Comparison of ENCODE assay signal across 21 cellular contexts in genomic region chrX:132501606-132502005, GRCh38. TPM values are rescaled to one million over a fixed set of nuclear protein-coding genes. Genes with fewer than 3 reads are reported as not detected.
A peak's percentile ranks its signal among the peaks of the same experiment; 100 is the strongest.
DNase-seq lines count a peak whose midpoint lies in the region; ATAC-seq, FAIRE-seq and TF ChIP-seq lines count a peak whose summit lies in the region.
"Had no signal": no experiment of that assay in that cellular context is flagged by ENCODE, and none has a peak within 500 bp of the region (broad histone marks: within the 10 kb centered on the region; RNA-seq: fewer than 3 reads in every experiment).

No MANE protein-coding gene starts in this region.

- no peak for TF ChIP-seq CTCF in MCF 10A (IDR thresholded peaks at IDR 0.05; ENCODE audit: unreplicated experiment)
- TF ChIP-seq CTCF in mammary epithelial cell (conservative IDR thresholded peaks at IDR 0.05 in 1 of 2, IDR thresholded peaks at IDR 0.05 in 1 of 2; ENCODE audit: extremely low read depth in 1 of 2, insufficient read depth in 1 of 2, low read depth in 1 of 2, low read length in 2 of 2) = no peak
- no peak for TF ChIP-seq CTCF in bronchial epithelial cell (IDR thresholded peaks at IDR 0.05; ENCODE audit: insufficient read depth, low read length, severe bottlenecking)
- no peak for TF ChIP-seq CTCF in right lobe of liver (IDR thresholded peaks at IDR 0.05)

- TF ChIP-seq POLR2A in right lobe of liver (IDR thresholded peaks at IDR 0.05) = no peak

- CTCF ChIA-PET in MCF 10A (lab: Yijun Ruan, JAX) (no interaction called here), mammary epithelial cell (lab: Charles Lee; ENCODE audit: low non-redundant PET) (no interaction called here)
- CTCF ChIA-PET in activated naive CD4-positive, alpha-beta T cell treated with anti-CD3 and anti-CD28 coated beads, Interleukin-2, amount 10 ng/mL, durations not matched to agents 7 days and 5 days (lab: Charles Lee) = no interaction called here

- no peaks in the 10 kb centered on the region for H3K9me3 ChIP-seq in mammary epithelial cell (replicated peaks; ENCODE audit: insufficient read depth, low read length)
- H3K9me3 ChIP-seq in right lobe of liver = no peaks in the 10 kb centered on the region

- H3K27me3 ChIP-seq in mammary epithelial cell (ENCODE audit: insufficient read depth, low read length) (peaks cover 5% of the 10 kb centered on the region), bronchial epithelial cell (ENCODE audit: control insufficient read depth, insufficient read depth, low read length) (no peaks in the 10 kb centered on the region), right lobe of liver (no peaks in the 10 kb centered on the region)

- H3K4me3 ChIP-seq in mammary epithelial cell (replicated peaks in 1 of 3; ENCODE audit: insufficient read depth in 1 of 3, low read depth in 2 of 3, low read length in 3 of 3) = no peak overlapping the region
- H3K4me3 ChIP-seq in bronchial epithelial cell (ENCODE audit: low read depth, low read length) = no peak overlapping the region
- H3K4me3 ChIP-seq in right lobe of liver = no peak overlapping the region
- H3K4me3 ChIP-seq: GM23338 had no signal

- peak; percentile 62 for FAIRE-seq in bronchial epithelial cell (lab: Jason Lieb, UNC)
- FAIRE-seq: D721Med, GM18507 had no signal

- H2AFZ ChIP-seq in mammary epithelial cell (ENCODE audit: low read depth, low read length) = no peak overlapping the region
- H2AFZ ChIP-seq: GM23338 had no signal

- H3K36me3 Mint-ChIP-seq in MCF 10A (ENCODE audit: insufficient read depth, unreplicated experiment) = no peaks in the 10 kb centered on the region
- no peaks in the 10 kb centered on the region for H3K36me3 Mint-ChIP-seq in activated naive CD4-positive, alpha-beta T cell treated with anti-CD3 and anti-CD28 coated beads, Interleukin-2, amount 10 ng/mL, durations not matched to agents 7 days and 5 days
- H3K36me3 Mint-ChIP-seq: IgD-negative memory B cell had no signal

- H3K36me3 ChIP-seq in mammary epithelial cell (ENCODE audit: insufficient read depth, low read length) = no peaks in the 10 kb centered on the region
- H3K36me3 ChIP-seq in bronchial epithelial cell (ENCODE audit: control insufficient read depth, insufficient read depth, low read length) = no peaks in the 10 kb centered on the region
- no peaks in the 10 kb centered on the region for H3K36me3 ChIP-seq in right lobe of liver

- H3K79me2 ChIP-seq in mammary epithelial cell (ENCODE audit: insufficient read depth, low read length) = no peaks in the 10 kb centered on the region

- POLR2A ChIA-PET in MCF 10A (lab: Yijun Ruan, JAX) = no interaction called here

- peak; percentile 6 for DNase-seq in MCF 10A (ENCODE audit: unreplicated experiment)
- no peak for DNase-seq in mammary epithelial cell
- DNase-seq in bronchial epithelial cell (ENCODE audit: low read depth) = no peak
- no peak for DNase-seq in right lobe of liver
- no peak for DNase-seq in activated naive CD4-positive, alpha-beta T cell treated with anti-CD3 and anti-CD28 coated beads, Interleukin-2, amount 10 ng/mL, durations not matched to agents 7 days and 5 days
- DNase-seq in NCI-H128 (lab: John Stamatoyannopoulos, UW; ENCODE audit: unreplicated experiment) = no peak
- DNase-seq: DMS53, GDM1, HCEC 1CT, NCI-H187 treated with DMSO at 0.1 percent for 48 hours, NCI-H2107, NCI-H2227 treated with DMSO at 0.1 percent for 48 hours, NCI-H510A, OCI-M1 had no signal

- H3K4me3 Mint-ChIP-seq in MCF 10A (ENCODE audit: unreplicated experiment) = no peak overlapping the region
- no peak overlapping the region for H3K4me3 Mint-ChIP-seq in activated naive CD4-positive, alpha-beta T cell treated with anti-CD3 and anti-CD28 coated beads, Interleukin-2, amount 10 ng/mL, durations not matched to agents 7 days and 5 days
- H3K4me3 Mint-ChIP-seq: GM23338, IgD-negative memory B cell had no signal

- H4K20me1 ChIP-seq in mammary epithelial cell (ENCODE audit: insufficient read depth, low read length) = no peaks in the 10 kb centered on the region

- H3K4me1 Mint-ChIP-seq in MCF 10A (ENCODE audit: insufficient read depth, unreplicated experiment) = no peaks in the 10 kb centered on the region
- no peaks in the 10 kb centered on the region for H3K4me1 Mint-ChIP-seq in activated naive CD4-positive, alpha-beta T cell treated with anti-CD3 and anti-CD28 coated beads, Interleukin-2, amount 10 ng/mL, durations not matched to agents 7 days and 5 days
- H3K4me1 Mint-ChIP-seq: IgD-negative memory B cell had no signal

- H3K4me1 ChIP-seq in mammary epithelial cell (ENCODE audit: insufficient read depth, low read length) = no peaks in the 10 kb centered on the region
- peaks cover 0 to 8% (median 3%) of the 10 kb centered on the region in 4 donors for H3K4me1 ChIP-seq in right lobe of liver

- intact Hi-C loops in MCF 10A (cut with micrococcal nuclease) (no loop called here), mammary epithelial cell (cut with micrococcal nuclease) (no loop called here), right lobe of liver (cut with DNase I) (no loop called here)

- BruUV-seq in MCF 10A (replicated peaks; lab: Mats Ljungman, UMichigan) (no TSS peak), mammary epithelial cell (replicated peaks; lab: Mats Ljungman, UMichigan) (no TSS peak)

- ATAC-seq in right lobe of liver = peak; percentile 23 to 72 (median 42)
- ATAC-seq in GM21528 (IDR thresholded peaks at IDR 0.05; ENCODE audit: low FRiP score, unreplicated experiment) = no peak
- ATAC-seq: GM23338, Right ventricle myocardium inferior had no signal

- H3K27ac Mint-ChIP-seq in MCF 10A (ENCODE audit: low read depth, unreplicated experiment) = no peak overlapping the region
- H3K27ac Mint-ChIP-seq in activated naive CD4-positive, alpha-beta T cell treated with anti-CD3 and anti-CD28 coated beads, Interleukin-2, amount 10 ng/mL, durations not matched to agents 7 days and 5 days = no peak overlapping the region
- H3K27ac Mint-ChIP-seq: GM23338, IgD-negative memory B cell had no signal

- in situ Hi-C loops in mammary epithelial cell (cut with MboI; ENCODE audit: low sequenced_read_pairs in 2 of 2) = no loop called here

- dilution Hi-C loops in mammary epithelial cell (cut with HindIII; ENCODE audit: low sequenced_read_pairs) = no loop called here

- H3K27ac ChIP-seq in mammary epithelial cell (ENCODE audit: insufficient read depth, low read depth, low read length) (no peak overlapping the region), right lobe of liver (no peak overlapping the region)
- H3K27ac ChIP-seq: C4-2B had no signal

- WGBS in mammary epithelial cell (ENCODE audit: low coverage, missing lambda C conversion rate) = 93% methylated on average over 2 of the region's 2 CpGs
- WGBS in right lobe of liver (ENCODE audit: insufficient coverage, low coverage, low lambda C conversion rate, missing lambda C conversion rate) = 53% methylated on average over 2 of the region's 2 CpGs

- H3K27me3 Mint-ChIP-seq in MCF 10A (ENCODE audit: insufficient read depth, unreplicated experiment) = peaks cover 82% of the 10 kb centered on the region
- H3K27me3 Mint-ChIP-seq in activated naive CD4-positive, alpha-beta T cell treated with anti-CD3 and anti-CD28 coated beads, Interleukin-2, amount 10 ng/mL, durations not matched to agents 7 days and 5 days = peaks cover 7% of the 10 kb centered on the region

- H3K4me2 ChIP-seq in mammary epithelial cell (ENCODE audit: insufficient read depth, low read depth, low read length) = no peak overlapping the region
- H3K4me2 ChIP-seq: GM23338 had no signal

- H3K9ac ChIP-seq in mammary epithelial cell (ENCODE audit: insufficient read depth, low read length) = no peak overlapping the region

- H3K9me3 Mint-ChIP-seq in MCF 10A (ENCODE audit: unreplicated experiment) = no peaks in the 10 kb centered on the region
- no peaks in the 10 kb centered on the region for H3K9me3 Mint-ChIP-seq in activated naive CD4-positive, alpha-beta T cell treated with anti-CD3 and anti-CD28 coated beads, Interleukin-2, amount 10 ng/mL, durations not matched to agents 7 days and 5 days
- H3K9me3 Mint-ChIP-seq: GM23338, IgD-negative memory B cell had no signal

RNA-seq across cellular contexts. Expression of gene MBNL3, which starts 12.8 kb away (rescaled TPM):
- total RNA-seq in MCF 10A (2022) (14.0 and 17.7 TPM in 2 replicates), mammary epithelial cell (10 to 100 TPM in 1 of 2 donors, 1 to 10 TPM in 1; 5.7 to 12.9 TPM), bronchial epithelial cell (3.7 and 4.7 TPM in 2 replicates), right lobe of liver (100 to 1,000 TPM in 2 of 6 experiments, 10 to 100 TPM in 4; 53.3 to 164 (median 84.6) TPM)
- polyA plus RNA-seq in mammary epithelial cell = 9.7 TPM
- 27.4 TPM for polyA minus RNA-seq in mammary epithelial cell
